Comparison of ENCODE assay signal across 16 cellular contexts in genomic region chr10:34031410-34031809, GRCh38.
DNase-seq lines count a peak whose midpoint lies in the region; ATAC-seq and TF ChIP-seq lines count a peak whose summit lies in the region.
"Had no signal": no experiment of that assay in that cellular context is flagged by ENCODE, and none has a peak within 500 bp of the region (broad histone marks: within the 10 kb centered on the region; RNA-seq: fewer than 3 reads in every experiment).

No MANE protein-coding gene starts in this region.

- no peaks in the 10 kb centered on the region for H3K36me3 Mint-ChIP-seq in natural killer cell
- H3K36me3 Mint-ChIP-seq: activated naive CD4-positive, alpha-beta T cell treated with anti-CD3 and anti-CD28 coated beads, Interleukin-2, amount 10 ng/mL, durations not matched to agents 7 days and 5 days; naive thymus-derived CD4-positive, alpha-beta T cell had no signal

- TF ChIP-seq CTCF in AG09309 (IDR thresholded peaks at IDR 0.05; ENCODE audit: control insufficient read depth, insufficient read depth, low read depth, low read length, missing control alignments), result no peak
- no peak for TF ChIP-seq CTCF in natural killer cell (IDR thresholded peaks at IDR 0.05)

- intact Hi-C loops in natural killer cell (cut with micrococcal nuclease), result no loop called here

- no peak overlapping the region for H3K4me3 ChIP-seq in AG09309 (ENCODE audit: control insufficient read depth, low read depth, low read length)

- no peak overlapping the region for H3K4me3 Mint-ChIP-seq in natural killer cell
- H3K4me3 Mint-ChIP-seq: activated CD4-positive, alpha-beta memory T cell treated with anti-CD3 and anti-CD28 coated beads, Interleukin-2, amount 10 ng/mL, durations not matched to agents 7 days and 5 days; activated naive CD4-positive, alpha-beta T cell treated with anti-CD3 and anti-CD28 coated beads, Interleukin-2, amount 10 ng/mL, durations not matched to agents 7 days and 5 days; naive thymus-derived CD4-positive, alpha-beta T cell; T-helper 1 cell treated with Interleukin-12 subunit alpha and Interleukin-12 subunit beta and Interleukin-4 antibody, amounts not matched to agents 30 μg/mL and 1 μg/mL, for 36 hours had no signal

- no peak overlapping the region for H3K27ac Mint-ChIP-seq in natural killer cell
- H3K27ac Mint-ChIP-seq: activated CD4-positive, alpha-beta memory T cell treated with anti-CD3 and anti-CD28 coated beads, Interleukin-2, amount 10 ng/mL, durations not matched to agents 7 days and 5 days; activated naive CD4-positive, alpha-beta T cell treated with anti-CD3 and anti-CD28 coated beads, Interleukin-2, amount 10 ng/mL, durations not matched to agents 7 days and 5 days; naive thymus-derived CD4-positive, alpha-beta T cell; T-helper 1 cell treated with Interleukin-12 subunit alpha and Interleukin-12 subunit beta and Interleukin-4 antibody, amounts not matched to agents 30 μg/mL and 1 μg/mL, for 36 hours had no signal

- H3K4me1 Mint-ChIP-seq in natural killer cell, result no peaks in the 10 kb centered on the region
- H3K4me1 Mint-ChIP-seq: activated CD4-positive, alpha-beta memory T cell treated with anti-CD3 and anti-CD28 coated beads, Interleukin-2, amount 10 ng/mL, durations not matched to agents 7 days and 5 days; activated naive CD4-positive, alpha-beta T cell treated with anti-CD3 and anti-CD28 coated beads, Interleukin-2, amount 10 ng/mL, durations not matched to agents 7 days and 5 days; naive thymus-derived CD4-positive, alpha-beta T cell had no signal

- peak; percentile 67 for DNase-seq in AG09309 (ENCODE audit: low read depth)
- peak; percentile 16 to 71 for DNase-seq in NCI-H446 (lab: John Stamatoyannopoulos, UW)
- peak; percentile 94 for DNase-seq in fibroblast of gingiva (ENCODE audit: low read depth)
- peak; percentile 57 for DNase-seq in myocyte (ENCODE audit: low read depth)
- no peak for DNase-seq in KG1 (lab: John Stamatoyannopoulos, UW)
- no peak for DNase-seq in nucleus accumbens (lab: John Stamatoyannopoulos, UW)
- no peak for DNase-seq in natural killer cell
- DNase-seq: activated CD4-positive, alpha-beta memory T cell treated with anti-CD3 and anti-CD28 coated beads, Interleukin-2, amount 10 ng/mL, durations not matched to agents 7 days and 5 days; activated naive CD4-positive, alpha-beta T cell treated with anti-CD3 and anti-CD28 coated beads, Interleukin-2, amount 10 ng/mL, durations not matched to agents 7 days and 5 days; AML-193; effector CD4-positive, alpha-beta T cell; naive thymus-derived CD4-positive, alpha-beta T cell; NCI-H1694; stimulated activated naive CD4-positive, alpha-beta T cell had no signal

- ATAC-seq in GM19452 (IDR thresholded peaks at IDR 0.05; ENCODE audit: unreplicated experiment), result no peak
- no peak for ATAC-seq in natural killer cell
- ATAC-seq: naive thymus-derived CD4-positive, alpha-beta T cell had no signal

- H3K27me3 Mint-ChIP-seq in natural killer cell (ENCODE audit: low read depth in 2 of 2), result no peaks in the 10 kb centered on the region
- H3K27me3 Mint-ChIP-seq: activated CD4-positive, alpha-beta memory T cell treated with anti-CD3 and anti-CD28 coated beads, Interleukin-2, amount 10 ng/mL, durations not matched to agents 7 days and 5 days; activated naive CD4-positive, alpha-beta T cell treated with anti-CD3 and anti-CD28 coated beads, Interleukin-2, amount 10 ng/mL, durations not matched to agents 7 days and 5 days; naive thymus-derived CD4-positive, alpha-beta T cell had no signal

- no peaks in the 10 kb centered on the region for H3K9me3 Mint-ChIP-seq in natural killer cell
- H3K9me3 Mint-ChIP-seq: activated naive CD4-positive, alpha-beta T cell treated with anti-CD3 and anti-CD28 coated beads, Interleukin-2, amount 10 ng/mL, durations not matched to agents 7 days and 5 days; T-helper 1 cell treated with Interleukin-12 subunit alpha and Interleukin-12 subunit beta and Interleukin-4 antibody, amounts not matched to agents 30 μg/mL and 1 μg/mL, for 36 hours had no signal

Comparison
In these comparisons a context has a peak if more than half of its experiments do, and no peak if none do; other contexts are left out.
1. DNase-seq: peak in AG09309 (single experiment), NCI-H446 (2 of 2), fibroblast of gingiva (single experiment) and myocyte (single experiment); none in KG1 (single experiment), nucleus accumbens (0 of 56) and natural killer cell (single experiment).